ENCODE assay signal across 8 cellular contexts in the genomic region with DNA sequence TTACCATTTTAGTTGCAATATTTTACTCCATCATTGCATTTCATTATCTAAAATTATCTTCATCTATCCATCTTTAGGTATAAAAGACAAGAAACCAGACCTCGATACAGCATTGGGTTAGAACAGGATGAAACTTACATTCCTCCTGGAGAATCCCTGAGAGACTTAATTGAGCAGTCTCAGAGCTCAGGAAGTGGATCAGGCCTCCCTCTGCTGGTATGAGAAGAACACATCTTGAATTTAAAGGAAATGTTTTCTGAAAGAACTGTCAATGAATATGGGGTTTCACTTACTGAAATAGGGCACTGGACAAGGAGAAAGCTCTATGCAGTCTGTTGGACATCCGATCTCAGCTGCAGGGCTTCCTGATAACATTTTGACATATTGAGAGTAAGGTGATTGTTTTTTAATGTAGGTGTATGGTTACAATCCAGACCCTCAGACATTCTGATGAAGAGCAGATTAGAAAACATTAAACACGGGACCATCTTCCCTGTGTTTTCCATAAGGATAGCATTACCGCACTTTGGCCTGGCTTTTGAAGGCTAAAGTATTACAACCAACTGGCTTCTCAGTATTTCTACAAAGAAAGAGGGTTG.
A peak's percentile ranks its signal among the peaks of the same experiment; 100 is the strongest.
DNase-seq lines count a peak whose midpoint lies in the region; FAIRE-seq and TF ChIP-seq lines count a peak whose summit lies in the region.

No MANE protein-coding gene starts in this region.

- TF ChIP-seq POLR2A in H54 (IDR thresholded peaks at IDR 0.05; ENCODE audit: low read depth, low read length): no peak

- H3K4me3 ChIP-seq in foreskin fibroblast (ENCODE audit: low read depth in 1 of 2, low read length in 2 of 2): no peak overlapping the region

- peak; percentile 50 for DNase-seq in AG08396 (ENCODE audit: low spot score)
- DNase-seq in H54 (ENCODE audit: insufficient read length, low spot score): no peak
- DNase-seq in SK-N-DZ (ENCODE audit: low spot score): peak; percentile 73
- peak; percentile 28 to 74 for DNase-seq in foreskin fibroblast
- DNase-seq in putamen (ENCODE audit: low spot score): peak; percentile 34
- no peak for DNase-seq in NCI-H1092 (lab: John Stamatoyannopoulos, UW)
- no peak for DNase-seq in cerebellum (ENCODE audit: low spot score)
- DNase-seq in stimulated activated CD4-positive, alpha-beta T cell treated with anti-CD3 and anti-CD28 coated beads, Interleukin-12 subunit alpha, Interleukin-12 subunit beta, amount 100 ng/mL, for 4 hours: no peak

- peak; percentile 76 for FAIRE-seq in H54 (lab: Jason Lieb, UNC)

- peak; percentile 66 for TF ChIP-seq CTCF in foreskin fibroblast (IDR thresholded peaks at IDR 0.05; ENCODE audit: low read depth, low read length)

Comparison
In these comparisons a context has a peak if more than half of its experiments do, and no peak if none do; other contexts are left out.
1. DNase-seq: peak in AG08396 (single experiment), SK-N-DZ (single experiment), foreskin fibroblast (2 of 2) and putamen (single experiment); none in H54 (single experiment), NCI-H1092 (single experiment), cerebellum (single experiment) and stimulated activated CD4-positive, alpha-beta T cell treated with anti-CD3 and anti-CD28 coated beads, Interleukin-12 subunit alpha, Interleukin-12 subunit beta, amount 100 ng/mL, for 4 hours (single experiment).